ENCODE assay signal across 8 cellular contexts in genomic region chr6:16761469-16762264, GRCh38. TPM values are rescaled to one million over a fixed set of nuclear protein-coding genes. Genes with fewer than 3 reads are reported as not detected.
DNase-seq lines count a peak whose midpoint lies in the region; ATAC-seq and TF ChIP-seq lines count a peak whose summit lies in the region.

No MANE protein-coding gene starts in this region.

- ATAC-seq in HG03378 (IDR thresholded peaks at IDR 0.05; ENCODE audit: unreplicated experiment) (peak; percentile 42), naive B cell (ENCODE audit: low read depth in 2 of 2) (peak; percentile 51 to 55)
- ATAC-seq in stimulated activated effector memory CD8-positive, alpha-beta T cell treated with anti-CD3 and anti-CD28 coated beads, Interleukin-12 subunit alpha, Interleukin-12 subunit beta, amount 100 ng/mL, for 72 hours, result peak; percentile 70

- no peaks in the 10 kb centered on the region for H3K9me2 ChIP-seq in OCI-LY1 (ENCODE audit: low read depth, low read length)

- H3K36me3 ChIP-seq in OCI-LY1 (ENCODE audit: insufficient read depth, low read length) (no peaks in the 10 kb centered on the region), esophagus squamous epithelium (peaks cover 0 to 3% (median 0%) of the 10 kb centered on the region in 3 donors)

- peaks cover 25% of the 10 kb centered on the region for H3K4me1 ChIP-seq in OCI-LY1 (ENCODE audit: insufficient read depth, low read length, severe bottlenecking)
- peaks cover 4 to 66% (median 18%) of the 10 kb centered on the region in 3 donors for H3K4me1 ChIP-seq in esophagus squamous epithelium

- peaks cover 20 to 24% (median 22%) of the 10 kb centered on the region in 3 donors for H3K27me3 Mint-ChIP-seq in naive B cell

- H3K27ac Mint-ChIP-seq in naive B cell, result peak overlapping the region in 5 of 6 donors; percentile 33 to 99 (median 94)
- H3K27ac Mint-ChIP-seq in stimulated activated effector memory CD8-positive, alpha-beta T cell treated with anti-CD3 and anti-CD28 coated beads, Interleukin-12 subunit alpha, Interleukin-12 subunit beta, amount 100 ng/mL, for 72 hours, result peak overlapping the region; percentile 97

- no peaks in the 10 kb centered on the region for H3K79me2 ChIP-seq in OCI-LY1 (ENCODE audit: insufficient read depth, low read length)

- peaks cover 18 to 31% (median 30%) of the 10 kb centered on the region in 3 donors for H3K4me1 Mint-ChIP-seq in naive B cell
- peaks cover 44% of the 10 kb centered on the region for H3K4me1 Mint-ChIP-seq in stimulated activated effector memory CD8-positive, alpha-beta T cell treated with anti-CD3 and anti-CD28 coated beads, Interleukin-12 subunit alpha, Interleukin-12 subunit beta, amount 100 ng/mL, for 72 hours

- 0% methylated on average over 1 to 9 of the region's 72 CpGs for WGBS in esophagus squamous epithelium, 2 donors

- peaks cover 0 to 8% of the 10 kb centered on the region in 2 donors for H3K36me3 Mint-ChIP-seq in naive B cell
- peaks cover 55% of the 10 kb centered on the region for H3K36me3 Mint-ChIP-seq in stimulated activated effector memory CD8-positive, alpha-beta T cell treated with anti-CD3 and anti-CD28 coated beads, Interleukin-12 subunit alpha, Interleukin-12 subunit beta, amount 100 ng/mL, for 72 hours

- peak overlapping the region; percentile 70 for H3K4me2 ChIP-seq in OCI-LY1 (ENCODE audit: low read length)

- H2AFZ ChIP-seq in OCI-LY1 (ENCODE audit: low read length), result no peak overlapping the region

- peak overlapping the region; percentile 89 to 97 (median 93) for H3K4me3 Mint-ChIP-seq in naive B cell
- H3K4me3 Mint-ChIP-seq in stimulated activated effector memory CD8-positive, alpha-beta T cell treated with anti-CD3 and anti-CD28 coated beads, Interleukin-12 subunit alpha, Interleukin-12 subunit beta, amount 100 ng/mL, for 72 hours, result peak overlapping the region; percentile 93

- TF ChIP-seq CTCF in C4-2B (conservative IDR thresholded peaks at IDR 0.05) (no peak), OCI-LY1 (IDR thresholded peaks at IDR 0.05; ENCODE audit: low read length) (no peak), esophagus squamous epithelium (IDR thresholded peaks at IDR 0.05) (peak in 5 of 6 experiments; percentile 7 to 45 (median 33))

- no peaks in the 10 kb centered on the region for H3K9me3 ChIP-seq in OCI-LY1 (ENCODE audit: low read length)
- no peaks in the 10 kb centered on the region for H3K9me3 ChIP-seq in esophagus squamous epithelium

- H3K9me3 Mint-ChIP-seq in naive B cell, result no peaks in the 10 kb centered on the region
- H3K9me3 Mint-ChIP-seq in stimulated activated effector memory CD8-positive, alpha-beta T cell treated with anti-CD3 and anti-CD28 coated beads, Interleukin-12 subunit alpha, Interleukin-12 subunit beta, amount 100 ng/mL, for 72 hours, result no peaks in the 10 kb centered on the region

- no peaks in the 10 kb centered on the region for H4K20me1 ChIP-seq in OCI-LY1 (ENCODE audit: insufficient read depth, low read length)

- H3K27ac ChIP-seq in C4-2B (peak overlapping the region; percentile 63; the same call in 1 of the 2 replicates), OCI-LY1 (ENCODE audit: low read depth, low read length, poor library complexity, severe bottlenecking) (no peak overlapping the region), esophagus squamous epithelium (peak overlapping the region; percentile 97 to 100 (median 99))

- intact Hi-C loops in esophagus squamous epithelium (cut with DNase I), result loop anchor here (10.0 kb wide), 1 partner anchor 247 kb away; no protein-coding TSS in a partner anchor

- H3F3A ChIP-seq in OCI-LY1 (ENCODE audit: insufficient read depth, low read length), result no peaks in the 10 kb centered on the region

- no peak overlapping the region for H3K9ac ChIP-seq in OCI-LY1 (ENCODE audit: low read length)

- DNase-seq in activated T-cell treated with anti-CD3 and anti-CD28 coated beads, Interleukin-2, amount 50 U/mL, for 48 hours, result peak; percentile 85 to 87
- peak; percentile 65 for DNase-seq in esophagus squamous epithelium (lab: John Stamatoyannopoulos, UW)
- peak; percentile 46 for DNase-seq in naive B cell
- peak; percentile 69 to 93 for DNase-seq in stimulated activated effector memory CD8-positive, alpha-beta T cell treated with anti-CD3 and anti-CD28 coated beads, Interleukin-12 subunit alpha, Interleukin-12 subunit beta, amount 100 ng/mL, for 72 hours (ENCODE audit: low spot score in 2 of 2)

- H3K4me3 ChIP-seq in OCI-LY1 (ENCODE audit: low read depth, low read length, poor library complexity, severe bottlenecking) (peak overlapping the region; percentile 51), esophagus squamous epithelium (peak overlapping the region; percentile 79 to 100 (median 98))

- TF ChIP-seq POLR2A in GM19193 (IDR thresholded peaks at IDR 0.05; ENCODE audit: extremely low read depth, insufficient read depth, insufficient read length) (peak; percentile 58), esophagus squamous epithelium (IDR thresholded peaks at IDR 0.05) (peak in 2 of 4 donors; percentile 19 to 67)

- H3K27me3 ChIP-seq in OCI-LY1 (ENCODE audit: insufficient read depth, low read length), result no peaks in the 10 kb centered on the region; the same call in none of the 2 replicates
- no peaks in the 10 kb centered on the region for H3K27me3 ChIP-seq in esophagus squamous epithelium

RNA-seq across cellular contexts. Expression of gene ATXN1, which starts 0.4 kb away (rescaled TPM):
- 10 to 100 TPM; 17.5 to 50.5 (median 28.5) TPM for total RNA-seq in esophagus squamous epithelium
- polyA plus RNA-seq in naive B cell (ENCODE audit: low read depth in 6 of 6), result 1 to 10 TPM in 1 of 6 donors, under 1 TPM in 4, not detected in 1; 0.14 to 1.2 (median 0.60) TPM

Comparison
In these comparisons a context has a peak if more than half of its experiments do, and no peak if none do; other contexts are left out.
1. CTCF ChIP-seq: peak in esophagus squamous epithelium (5 of 6); none in C4-2B (single experiment) and OCI-LY1 (single experiment).
2. Peak in every context shown above with its lines, with median percentiles within 50 percentile points of each other: ATAC-seq and DNase-seq.